In the genomic region with DNA sequence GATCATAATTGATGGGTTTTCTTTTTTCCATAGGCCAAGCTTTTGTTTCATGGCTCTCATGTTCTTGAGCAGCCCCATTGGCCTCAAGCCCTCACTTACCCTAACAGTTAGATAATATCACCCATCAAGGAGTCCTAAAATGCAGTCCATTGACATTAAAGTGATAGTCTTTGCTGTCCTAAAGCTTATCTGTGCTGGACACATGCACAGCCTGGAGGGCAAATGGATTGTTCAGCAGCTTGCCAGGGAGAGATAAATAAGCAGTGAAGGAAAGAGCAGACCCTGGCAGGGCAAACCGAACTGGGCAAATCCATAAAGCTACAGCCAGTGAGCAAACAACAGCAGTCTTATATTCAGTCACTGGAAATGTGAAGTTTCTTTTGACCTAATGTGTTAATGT, we compare ENCODE assay signal across 1 cellular context.
TF ChIP-seq lines count a peak whose summit lies in the region.

No MANE protein-coding gene starts in this region.

TF ChIP-seq in K562, 482 proteins besides CTCF, POLR2A, EP300 and RAD21 (continued from another document and continues in another):
- TF ChIP-seq, protein P1, sequence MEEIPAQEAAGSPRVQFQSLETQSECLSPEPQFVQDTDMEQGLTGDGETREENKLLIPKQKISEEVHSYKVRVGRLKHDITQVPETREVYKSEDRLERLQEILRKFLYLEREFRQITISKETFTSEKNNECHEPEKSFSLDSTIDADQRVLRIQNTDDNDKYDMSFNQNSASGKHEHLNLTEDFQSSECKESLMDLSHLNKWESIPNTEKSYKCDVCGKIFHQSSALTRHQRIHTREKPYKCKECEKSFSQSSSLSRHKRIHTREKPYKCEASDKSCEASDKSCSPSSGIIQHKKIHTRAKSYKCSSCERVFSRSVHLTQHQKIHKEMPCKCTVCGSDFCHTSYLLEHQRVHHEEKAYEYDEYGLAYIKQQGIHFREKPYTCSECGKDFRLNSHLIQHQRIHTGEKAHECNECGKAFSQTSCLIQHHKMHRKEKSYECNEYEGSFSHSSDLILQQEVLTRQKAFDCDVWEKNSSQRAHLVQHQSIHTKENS (CRISPR knock-in tag; IDR thresholded peaks at IDR 0.05), result no peak
- TF ChIP-seq, protein P2, sequence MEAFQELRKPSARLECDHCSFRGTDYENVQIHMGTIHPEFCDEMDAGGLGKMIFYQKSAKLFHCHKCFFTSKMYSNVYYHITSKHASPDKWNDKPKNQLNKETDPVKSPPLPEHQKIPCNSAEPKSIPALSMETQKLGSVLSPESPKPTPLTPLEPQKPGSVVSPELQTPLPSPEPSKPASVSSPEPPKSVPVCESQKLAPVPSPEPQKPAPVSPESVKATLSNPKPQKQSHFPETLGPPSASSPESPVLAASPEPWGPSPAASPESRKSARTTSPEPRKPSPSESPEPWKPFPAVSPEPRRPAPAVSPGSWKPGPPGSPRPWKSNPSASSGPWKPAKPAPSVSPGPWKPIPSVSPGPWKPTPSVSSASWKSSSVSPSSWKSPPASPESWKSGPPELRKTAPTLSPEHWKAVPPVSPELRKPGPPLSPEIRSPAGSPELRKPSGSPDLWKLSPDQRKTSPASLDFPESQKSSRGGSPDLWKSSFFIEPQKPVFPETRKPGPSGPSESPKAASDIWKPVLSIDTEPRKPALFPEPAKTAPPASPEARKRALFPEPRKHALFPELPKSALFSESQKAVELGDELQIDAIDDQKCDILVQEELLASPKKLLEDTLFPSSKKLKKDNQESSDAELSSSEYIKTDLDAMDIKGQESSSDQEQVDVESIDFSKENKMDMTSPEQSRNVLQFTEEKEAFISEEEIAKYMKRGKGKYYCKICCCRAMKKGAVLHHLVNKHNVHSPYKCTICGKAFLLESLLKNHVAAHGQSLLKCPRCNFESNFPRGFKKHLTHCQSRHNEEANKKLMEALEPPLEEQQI (IDR thresholded peaks at IDR 0.05), result peak; percentile 61
- TF ChIP-seq ZBTB1 (CRISPR knock-in tag; IDR thresholded peaks at IDR 0.05; ENCODE audit: borderline replicate concordance, low read depth) (no peak), ZNF197 (CRISPR knock-in tag; IDR thresholded peaks at IDR 0.05; ENCODE audit: low read depth) (no peak), NFE2 (IDR thresholded peaks at IDR 0.05; ENCODE audit: low read depth) (0 out of 2 replicates have a peak, but pooled peaks have one; percentile 26), SNIP1 (IDR thresholded peaks at IDR 0.05; ENCODE audit: low read depth) (no peak), CREB1 (IDR thresholded peaks at IDR 0.05) (no peak), CREB1 (CRISPR knock-in tag; IDR thresholded peaks at IDR 0.05) (no peak), HDAC6 (IDR thresholded peaks at IDR 0.05; ENCODE audit: low read depth, low read length) (no peak), NFIC (IDR thresholded peaks at IDR 0.05) (peak; percentile 77), MBD2 (IDR thresholded peaks at IDR 0.05; ENCODE audit: borderline replicate concordance, low read depth) (peak; percentile 66), SMAD1 (IDR thresholded peaks at IDR 0.05; ENCODE audit: low read depth, low read length, partially characterized antibody) (peak; percentile 65), PURB (CRISPR knock-in tag; IDR thresholded peaks at IDR 0.05; ENCODE audit: low read depth) (no peak), KLF16 (IDR thresholded peaks at IDR 0.05) (peak; percentile 88), HDAC1 (IDR thresholded peaks at IDR 0.05) (no peak), TCF7L2 (IDR thresholded peaks at IDR 0.05; ENCODE audit: low read depth, low read length) (no peak), LEF1 (IDR thresholded peaks at IDR 0.05) (0 out of 2 replicates have a peak, but pooled peaks have one; percentile 36), RUNX1 (IDR thresholded peaks at IDR 0.05; ENCODE audit: low read depth) (no peak), RCOR1 (IDR thresholded peaks at IDR 0.05; ENCODE audit: borderline replicate concordance in 1 of 2, low read depth in 2 of 2, low read length in 2 of 2) (peak in 1 of 2 experiments; percentile 75; a peak in 2 of 4 replicates), TGIF2 (CRISPR knock-in tag; IDR thresholded peaks at IDR 0.05) (no peak), HLTF (IDR thresholded peaks at IDR 0.05) (no peak), RNF2 (IDR thresholded peaks at IDR 0.05) (peak; percentile 69), XRCC3 (IDR thresholded peaks at IDR 0.05) (no peak), ZNF766 (CRISPR knock-in tag; conservative IDR thresholded peaks at IDR 0.05) (0 out of 2 replicates have a peak, but pooled peaks have one; percentile 31), SREBF2 (CRISPR knock-in tag; IDR thresholded peaks at IDR 0.05) (no peak)
- TF ChIP-seq, protein P3, sequence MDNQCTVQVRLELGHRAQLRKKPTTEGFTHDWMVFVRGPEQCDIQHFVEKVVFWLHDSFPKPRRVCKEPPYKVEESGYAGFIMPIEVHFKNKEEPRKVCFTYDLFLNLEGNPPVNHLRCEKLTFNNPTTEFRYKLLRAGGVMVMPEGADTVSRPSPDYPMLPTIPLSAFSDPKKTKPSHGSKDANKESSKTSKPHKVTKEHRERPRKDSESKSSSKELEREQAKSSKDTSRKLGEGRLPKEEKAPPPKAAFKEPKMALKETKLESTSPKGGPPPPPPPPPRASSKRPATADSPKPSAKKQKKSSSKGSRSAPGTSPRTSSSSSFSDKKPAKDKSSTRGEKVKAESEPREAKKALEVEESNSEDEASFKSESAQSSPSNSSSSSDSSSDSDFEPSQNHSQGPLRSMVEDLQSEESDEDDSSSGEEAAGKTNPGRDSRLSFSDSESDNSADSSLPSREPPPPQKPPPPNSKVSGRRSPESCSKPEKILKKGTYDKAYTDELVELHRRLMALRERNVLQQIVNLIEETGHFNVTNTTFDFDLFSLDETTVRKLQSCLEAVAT (IDR thresholded peaks at IDR 0.05), result no peak
- TF ChIP-seq, protein P4, sequence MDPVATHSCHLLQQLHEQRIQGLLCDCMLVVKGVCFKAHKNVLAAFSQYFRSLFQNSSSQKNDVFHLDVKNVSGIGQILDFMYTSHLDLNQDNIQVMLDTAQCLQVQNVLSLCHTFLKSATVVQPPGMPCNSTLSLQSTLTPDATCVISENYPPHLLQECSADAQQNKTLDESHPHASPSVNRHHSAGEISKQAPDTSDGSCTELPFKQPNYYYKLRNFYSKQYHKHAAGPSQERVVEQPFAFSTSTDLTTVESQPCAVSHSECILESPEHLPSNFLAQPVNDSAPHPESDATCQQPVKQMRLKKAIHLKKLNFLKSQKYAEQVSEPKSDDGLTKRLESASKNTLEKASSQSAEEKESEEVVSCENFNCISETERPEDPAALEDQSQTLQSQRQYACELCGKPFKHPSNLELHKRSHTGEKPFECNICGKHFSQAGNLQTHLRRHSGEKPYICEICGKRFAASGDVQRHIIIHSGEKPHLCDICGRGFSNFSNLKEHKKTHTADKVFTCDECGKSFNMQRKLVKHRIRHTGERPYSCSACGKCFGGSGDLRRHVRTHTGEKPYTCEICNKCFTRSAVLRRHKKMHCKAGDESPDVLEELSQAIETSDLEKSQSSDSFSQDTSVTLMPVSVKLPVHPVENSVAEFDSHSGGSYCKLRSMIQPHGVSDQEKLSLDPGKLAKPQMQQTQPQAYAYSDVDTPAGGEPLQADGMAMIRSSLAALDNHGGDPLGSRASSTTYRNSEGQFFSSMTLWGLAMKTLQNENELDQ (CRISPR knock-in tag; IDR thresholded peaks at IDR 0.05; ENCODE audit: borderline replicate concordance), result no peak
- TF ChIP-seq, protein P5, sequence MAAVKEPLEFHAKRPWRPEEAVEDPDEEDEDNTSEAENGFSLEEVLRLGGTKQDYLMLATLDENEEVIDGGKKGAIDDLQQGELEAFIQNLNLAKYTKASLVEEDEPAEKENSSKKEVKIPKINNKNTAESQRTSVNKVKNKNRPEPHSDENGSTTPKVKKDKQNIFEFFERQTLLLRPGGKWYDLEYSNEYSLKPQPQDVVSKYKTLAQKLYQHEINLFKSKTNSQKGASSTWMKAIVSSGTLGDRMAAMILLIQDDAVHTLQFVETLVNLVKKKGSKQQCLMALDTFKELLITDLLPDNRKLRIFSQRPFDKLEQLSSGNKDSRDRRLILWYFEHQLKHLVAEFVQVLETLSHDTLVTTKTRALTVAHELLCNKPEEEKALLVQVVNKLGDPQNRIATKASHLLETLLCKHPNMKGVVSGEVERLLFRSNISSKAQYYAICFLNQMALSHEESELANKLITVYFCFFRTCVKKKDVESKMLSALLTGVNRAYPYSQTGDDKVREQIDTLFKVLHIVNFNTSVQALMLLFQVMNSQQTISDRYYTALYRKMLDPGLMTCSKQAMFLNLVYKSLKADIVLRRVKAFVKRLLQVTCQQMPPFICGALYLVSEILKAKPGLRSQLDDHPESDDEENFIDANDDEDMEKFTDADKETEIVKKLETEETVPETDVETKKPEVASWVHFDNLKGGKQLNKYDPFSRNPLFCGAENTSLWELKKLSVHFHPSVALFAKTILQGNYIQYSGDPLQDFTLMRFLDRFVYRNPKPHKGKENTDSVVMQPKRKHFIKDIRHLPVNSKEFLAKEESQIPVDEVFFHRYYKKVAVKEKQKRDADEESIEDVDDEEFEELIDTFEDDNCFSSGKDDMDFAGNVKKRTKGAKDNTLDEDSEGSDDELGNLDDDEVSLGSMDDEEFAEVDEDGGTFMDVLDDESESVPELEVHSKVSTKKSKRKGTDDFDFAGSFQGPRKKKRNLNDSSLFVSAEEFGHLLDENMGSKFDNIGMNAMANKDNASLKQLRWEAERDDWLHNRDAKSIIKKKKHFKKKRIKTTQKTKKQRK (IDR thresholded peaks at IDR 0.05; ENCODE audit: borderline replicate concordance, low read depth, low read length), result no peak
- TF ChIP-seq, protein P6, sequence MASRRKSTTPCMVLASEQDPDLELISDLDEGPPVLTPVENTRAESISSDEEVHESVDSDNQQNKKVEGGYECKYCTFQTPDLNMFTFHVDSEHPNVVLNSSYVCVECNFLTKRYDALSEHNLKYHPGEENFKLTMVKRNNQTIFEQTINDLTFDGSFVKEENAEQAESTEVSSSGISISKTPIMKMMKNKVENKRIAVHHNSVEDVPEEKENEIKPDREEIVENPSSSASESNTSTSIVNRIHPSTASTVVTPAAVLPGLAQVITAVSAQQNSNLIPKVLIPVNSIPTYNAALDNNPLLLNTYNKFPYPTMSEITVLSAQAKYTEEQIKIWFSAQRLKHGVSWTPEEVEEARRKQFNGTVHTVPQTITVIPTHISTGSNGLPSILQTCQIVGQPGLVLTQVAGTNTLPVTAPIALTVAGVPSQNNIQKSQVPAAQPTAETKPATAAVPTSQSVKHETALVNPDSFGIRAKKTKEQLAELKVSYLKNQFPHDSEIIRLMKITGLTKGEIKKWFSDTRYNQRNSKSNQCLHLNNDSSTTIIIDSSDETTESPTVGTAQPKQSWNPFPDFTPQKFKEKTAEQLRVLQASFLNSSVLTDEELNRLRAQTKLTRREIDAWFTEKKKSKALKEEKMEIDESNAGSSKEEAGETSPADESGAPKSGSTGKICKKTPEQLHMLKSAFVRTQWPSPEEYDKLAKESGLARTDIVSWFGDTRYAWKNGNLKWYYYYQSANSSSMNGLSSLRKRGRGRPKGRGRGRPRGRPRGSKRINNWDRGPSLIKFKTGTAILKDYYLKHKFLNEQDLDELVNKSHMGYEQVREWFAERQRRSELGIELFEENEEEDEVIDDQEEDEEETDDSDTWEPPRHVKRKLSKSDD (conservative IDR thresholded peaks at IDR 0.05; ENCODE audit: low read length), result no peak
- TF ChIP-seq, protein P7, sequence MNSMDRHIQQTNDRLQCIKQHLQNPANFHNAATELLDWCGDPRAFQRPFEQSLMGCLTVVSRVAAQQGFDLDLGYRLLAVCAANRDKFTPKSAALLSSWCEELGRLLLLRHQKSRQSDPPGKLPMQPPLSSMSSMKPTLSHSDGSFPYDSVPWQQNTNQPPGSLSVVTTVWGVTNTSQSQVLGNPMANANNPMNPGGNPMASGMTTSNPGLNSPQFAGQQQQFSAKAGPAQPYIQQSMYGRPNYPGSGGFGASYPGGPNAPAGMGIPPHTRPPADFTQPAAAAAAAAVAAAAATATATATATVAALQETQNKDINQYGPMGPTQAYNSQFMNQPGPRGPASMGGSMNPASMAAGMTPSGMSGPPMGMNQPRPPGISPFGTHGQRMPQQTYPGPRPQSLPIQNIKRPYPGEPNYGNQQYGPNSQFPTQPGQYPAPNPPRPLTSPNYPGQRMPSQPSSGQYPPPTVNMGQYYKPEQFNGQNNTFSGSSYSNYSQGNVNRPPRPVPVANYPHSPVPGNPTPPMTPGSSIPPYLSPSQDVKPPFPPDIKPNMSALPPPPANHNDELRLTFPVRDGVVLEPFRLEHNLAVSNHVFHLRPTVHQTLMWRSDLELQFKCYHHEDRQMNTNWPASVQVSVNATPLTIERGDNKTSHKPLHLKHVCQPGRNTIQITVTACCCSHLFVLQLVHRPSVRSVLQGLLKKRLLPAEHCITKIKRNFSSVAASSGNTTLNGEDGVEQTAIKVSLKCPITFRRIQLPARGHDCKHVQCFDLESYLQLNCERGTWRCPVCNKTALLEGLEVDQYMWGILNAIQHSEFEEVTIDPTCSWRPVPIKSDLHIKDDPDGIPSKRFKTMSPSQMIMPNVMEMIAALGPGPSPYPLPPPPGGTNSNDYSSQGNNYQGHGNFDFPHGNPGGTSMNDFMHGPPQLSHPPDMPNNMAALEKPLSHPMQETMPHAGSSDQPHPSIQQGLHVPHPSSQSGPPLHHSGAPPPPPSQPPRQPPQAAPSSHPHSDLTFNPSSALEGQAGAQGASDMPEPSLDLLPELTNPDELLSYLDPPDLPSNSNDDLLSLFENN (IDR thresholded peaks at IDR 0.05; ENCODE audit: low read depth in 2 of 2, low read length in 2 of 2), result peak in 1 of 2 experiments; percentile 77; a peak in 1 of 4 replicates
- TF ChIP-seq, protein P8, sequence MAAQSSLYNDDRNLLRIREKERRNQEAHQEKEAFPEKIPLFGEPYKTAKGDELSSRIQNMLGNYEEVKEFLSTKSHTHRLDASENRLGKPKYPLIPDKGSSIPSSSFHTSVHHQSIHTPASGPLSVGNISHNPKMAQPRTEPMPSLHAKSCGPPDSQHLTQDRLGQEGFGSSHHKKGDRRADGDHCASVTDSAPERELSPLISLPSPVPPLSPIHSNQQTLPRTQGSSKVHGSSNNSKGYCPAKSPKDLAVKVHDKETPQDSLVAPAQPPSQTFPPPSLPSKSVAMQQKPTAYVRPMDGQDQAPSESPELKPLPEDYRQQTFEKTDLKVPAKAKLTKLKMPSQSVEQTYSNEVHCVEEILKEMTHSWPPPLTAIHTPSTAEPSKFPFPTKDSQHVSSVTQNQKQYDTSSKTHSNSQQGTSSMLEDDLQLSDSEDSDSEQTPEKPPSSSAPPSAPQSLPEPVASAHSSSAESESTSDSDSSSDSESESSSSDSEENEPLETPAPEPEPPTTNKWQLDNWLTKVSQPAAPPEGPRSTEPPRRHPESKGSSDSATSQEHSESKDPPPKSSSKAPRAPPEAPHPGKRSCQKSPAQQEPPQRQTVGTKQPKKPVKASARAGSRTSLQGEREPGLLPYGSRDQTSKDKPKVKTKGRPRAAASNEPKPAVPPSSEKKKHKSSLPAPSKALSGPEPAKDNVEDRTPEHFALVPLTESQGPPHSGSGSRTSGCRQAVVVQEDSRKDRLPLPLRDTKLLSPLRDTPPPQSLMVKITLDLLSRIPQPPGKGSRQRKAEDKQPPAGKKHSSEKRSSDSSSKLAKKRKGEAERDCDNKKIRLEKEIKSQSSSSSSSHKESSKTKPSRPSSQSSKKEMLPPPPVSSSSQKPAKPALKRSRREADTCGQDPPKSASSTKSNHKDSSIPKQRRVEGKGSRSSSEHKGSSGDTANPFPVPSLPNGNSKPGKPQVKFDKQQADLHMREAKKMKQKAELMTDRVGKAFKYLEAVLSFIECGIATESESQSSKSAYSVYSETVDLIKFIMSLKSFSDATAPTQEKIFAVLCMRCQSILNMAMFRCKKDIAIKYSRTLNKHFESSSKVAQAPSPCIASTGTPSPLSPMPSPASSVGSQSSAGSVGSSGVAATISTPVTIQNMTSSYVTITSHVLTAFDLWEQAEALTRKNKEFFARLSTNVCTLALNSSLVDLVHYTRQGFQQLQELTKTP (IDR thresholded peaks at IDR 0.05; ENCODE audit: low read depth in 1 of 2, partially characterized antibody in 2 of 2), result no peak
